ENCODE assay signal across 19 cellular contexts in the genomic region with DNA sequence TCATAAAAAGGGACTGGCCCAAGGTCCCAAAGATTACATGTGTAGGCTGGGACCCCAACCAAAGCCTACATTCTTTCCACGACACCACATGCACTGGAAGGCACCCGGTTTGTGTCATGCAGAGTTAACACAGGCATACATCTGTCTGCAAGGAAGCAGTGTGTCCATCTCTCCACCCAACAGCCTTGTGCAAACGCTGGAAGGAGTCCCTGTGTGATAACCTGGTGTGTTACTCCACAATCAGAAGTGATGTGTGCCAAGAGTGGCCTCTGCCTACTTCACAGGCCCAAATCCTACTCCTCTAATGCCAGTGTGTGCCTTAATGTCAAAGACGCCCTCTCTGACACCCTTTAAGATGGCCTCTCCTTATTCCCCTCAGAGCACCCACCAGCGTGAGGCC.
"Had no signal": no experiment of that assay in that cellular context is flagged by ENCODE, and none has a peak within 500 bp of the region (broad histone marks: within the 10 kb centered on the region; RNA-seq: fewer than 3 reads in every experiment).

No MANE protein-coding gene starts in this region.

- H3K27ac Mint-ChIP-seq: activated CD4-positive, alpha-beta T cell treated with anti-CD3 and anti-CD28 coated beads, Interleukin-2, amount 10 ng/mL, durations not matched to agents 24 days and 14 days; activated CD8-positive, alpha-beta T cell treated with anti-CD3 and anti-CD28 coated beads for 36 hours; activated naive CD8-positive, alpha-beta T cell treated with anti-CD3 and anti-CD28 coated beads, Interleukin-2, amount 10 ng/mL, durations not matched to agents 7 days and 5 days; activated T-helper 17 cell treated with anti-CD3 and anti-CD28 coated beads, Interleukin-2, amount 50 U/mL, for 72 hours; T-cell had no signal

- H3K4me3 ChIP-seq: colonic mucosa, gastroesophageal sphincter, lung, skin epidermis, stomach, upper lobe of left lung had no signal

- H3K27me3 ChIP-seq: colonic mucosa, gastroesophageal sphincter, stomach, upper lobe of left lung had no signal

- H3K27ac ChIP-seq: colonic mucosa, gastroesophageal sphincter, stomach, upper lobe of left lung had no signal

- H3K4me1 ChIP-seq: colonic mucosa had no signal

- FAIRE-seq: endometrium had no signal

- H3K9me3 ChIP-seq: colonic mucosa, gastroesophageal sphincter, stomach, upper lobe of left lung had no signal

- H3K4me3 Mint-ChIP-seq: activated CD4-positive, alpha-beta T cell treated with anti-CD3 and anti-CD28 coated beads, Interleukin-2, amount 10 ng/mL, durations not matched to agents 24 days and 14 days; activated CD8-positive, alpha-beta T cell treated with anti-CD3 and anti-CD28 coated beads for 36 hours; activated naive CD8-positive, alpha-beta T cell treated with anti-CD3 and anti-CD28 coated beads, Interleukin-2, amount 10 ng/mL, durations not matched to agents 7 days and 5 days; activated T-helper 17 cell treated with anti-CD3 and anti-CD28 coated beads, Interleukin-2, amount 50 U/mL, for 72 hours; brain; central memory CD8-positive, alpha-beta T cell; T-cell had no signal

- H3K9me3 Mint-ChIP-seq: activated CD4-positive, alpha-beta T cell treated with anti-CD3 and anti-CD28 coated beads, Interleukin-2, amount 10 ng/mL, durations not matched to agents 24 days and 14 days; activated CD8-positive, alpha-beta T cell treated with anti-CD3 and anti-CD28 coated beads for 36 hours; activated naive CD8-positive, alpha-beta T cell treated with anti-CD3 and anti-CD28 coated beads, Interleukin-2, amount 10 ng/mL, durations not matched to agents 7 days and 5 days; activated T-helper 17 cell treated with anti-CD3 and anti-CD28 coated beads, Interleukin-2, amount 50 U/mL, for 72 hours; central memory CD8-positive, alpha-beta T cell; T-cell had no signal

- H3K27me3 Mint-ChIP-seq: activated CD4-positive, alpha-beta T cell treated with anti-CD3 and anti-CD28 coated beads, Interleukin-2, amount 10 ng/mL, durations not matched to agents 24 days and 14 days; activated CD8-positive, alpha-beta T cell treated with anti-CD3 and anti-CD28 coated beads for 36 hours; activated naive CD8-positive, alpha-beta T cell treated with anti-CD3 and anti-CD28 coated beads, Interleukin-2, amount 10 ng/mL, durations not matched to agents 7 days and 5 days; activated T-helper 17 cell treated with anti-CD3 and anti-CD28 coated beads, Interleukin-2, amount 50 U/mL, for 72 hours; central memory CD8-positive, alpha-beta T cell; T-cell had no signal

- DNase-seq: activated CD4-positive, alpha-beta T cell treated with anti-CD3 and anti-CD28 coated beads, Interleukin-2, amount 10 ng/mL, durations not matched to agents 24 days and 14 days; activated CD8-positive, alpha-beta T cell treated with anti-CD3 and anti-CD28 coated beads for 36 hours; activated naive CD4-positive, alpha-beta T cell; activated naive CD8-positive, alpha-beta T cell treated with anti-CD3 and anti-CD28 coated beads, Interleukin-2, amount 10 ng/mL, durations not matched to agents 7 days and 5 days; activated T-cell treated with anti-CD3 and anti-CD28 coated beads, Interleukin-2, amount 50 U/mL, for 1 hour; colonic mucosa; midbrain; stimulated activated CD4-positive, alpha-beta T cell treated with anti-CD3 and anti-CD28 coated beads, Interleukin-15, amount 100 ng/mL, for 24 hours; stimulated activated CD4-positive, alpha-beta T cell treated with anti-CD3 and anti-CD28 coated beads, Interleukin-2, amount 100 ng/mL, for 48 hours; stomach; T-cell; upper lobe of left lung had no signal

- H3K36me3 ChIP-seq: colonic mucosa, gastroesophageal sphincter, upper lobe of left lung had no signal
